In the genomic region with DNA sequence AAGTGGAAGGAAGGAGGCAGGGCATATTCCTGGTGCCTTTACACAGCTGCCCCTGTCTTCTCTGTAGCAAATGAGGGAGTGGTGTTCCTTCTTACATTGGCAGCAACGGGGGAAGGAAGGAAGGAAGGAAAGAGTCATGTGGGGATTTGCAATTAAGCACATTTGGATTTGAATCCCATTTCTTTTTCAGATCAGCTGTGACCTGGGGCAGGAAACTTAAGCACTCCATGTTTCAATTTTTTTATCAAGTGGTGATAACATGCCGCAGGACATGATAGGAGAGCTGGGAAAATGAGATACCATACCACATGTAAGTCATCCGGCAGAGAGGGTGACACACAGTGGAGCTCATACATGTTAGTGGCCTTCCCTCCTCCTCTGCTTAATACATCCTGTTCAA, we compare ENCODE assay signal across 18 cellular contexts.
DNase-seq lines count a peak whose midpoint lies in the region; ATAC-seq, FAIRE-seq and TF ChIP-seq lines count a peak whose summit lies in the region.
"Had no signal": no experiment of that assay in that cellular context is flagged by ENCODE, and none has a peak within 500 bp of the region (broad histone marks: within the 10 kb centered on the region; RNA-seq: fewer than 3 reads in every experiment).

No MANE protein-coding gene starts in this region.

- H3K36me3 Mint-ChIP-seq in mesothelial cell of epicardium = peaks cover 42% of the 10 kb centered on the region

- TF ChIP-seq POLR2A in HepG2 (IDR thresholded peaks at IDR 0.05; ENCODE audit: insufficient read depth in 1 of 2, low read depth in 2 of 2, low read length in 2 of 2) = no peak

- H3K27me3 ChIP-seq in liver (ENCODE audit: control insufficient read depth in 4 of 4, insufficient read depth in 4 of 4, low read length in 3 of 4) = no peaks in the 10 kb centered on the region
- no peaks in the 10 kb centered on the region for H3K27me3 ChIP-seq in HepG2 (ENCODE audit: control insufficient read depth in 1 of 2, insufficient read depth in 2 of 2, low read length in 2 of 2)
- H3K27me3 ChIP-seq in upper lobe of right lung = no peaks in the 10 kb centered on the region
- no peaks in the 10 kb centered on the region for H3K27me3 ChIP-seq in H7 (ENCODE audit: control insufficient read depth, insufficient read depth, low read length)
- H3K27me3 ChIP-seq: neutrophil, uterus had no signal

- H3K9ac ChIP-seq in liver (ENCODE audit: low read depth in 1 of 2, low read length in 2 of 2) = no peak overlapping the region
- H3K9ac ChIP-seq in HepG2 (ENCODE audit: insufficient read depth, low read depth, low read length) = no peak overlapping the region

- peak overlapping the region in 1 of 2 donors; percentile 8 for H3K27ac ChIP-seq in liver (ENCODE audit: low read depth in 1 of 2, low read length in 2 of 2)
- H3K27ac ChIP-seq in HepG2 (ENCODE audit: extremely low read length, insufficient read depth, low read length) = no peak overlapping the region
- H3K27ac ChIP-seq in upper lobe of right lung = no peak overlapping the region
- H3K27ac ChIP-seq: neutrophil, uterus had no signal

- intact Hi-C loops in HepG2 (cut with micrococcal nuclease; ENCODE audit: unreplicated experiment) (no loop called here), upper lobe of right lung (cut with DNase I) (no loop called here)

- no peaks in the 10 kb centered on the region for H3K9me3 Mint-ChIP-seq in mesothelial cell of epicardium
- H3K9me3 Mint-ChIP-seq: activated T-helper 2 cell treated with anti-CD3 and anti-CD28 coated beads, Interferon-gamma antibody, Interleukin-2, Interleukin-4, amounts not matched to agents 10 μg/mL and 5 μg/mL and 100 μg/mL, durations not matched to agents 14 hours and 24 hours and 36 hours had no signal

- H3K36me3 ChIP-seq in liver (ENCODE audit: control insufficient read depth in 4 of 4, insufficient read depth in 3 of 4, low read depth in 1 of 4, low read length in 3 of 4) (peaks cover 2 to 18% (median 11%) of the 10 kb centered on the region in 4 donors), HepG2 (replicated peaks in 1 of 2; ENCODE audit: control insufficient read depth in 1 of 2, insufficient read depth in 2 of 2, low read length in 2 of 2) (peaks cover 0 to 14% of the 10 kb centered on the region in 2 experiments; a peak in 2 of 5 replicates), upper lobe of right lung (peaks cover 17% of the 10 kb centered on the region), H7 (replicated peaks; ENCODE audit: control insufficient read depth, insufficient read depth, low read length) (peaks cover 9% of the 10 kb centered on the region)
- H3K36me3 ChIP-seq: uterus had no signal

- no peak overlapping the region for H3K4me2 ChIP-seq in HepG2 (ENCODE audit: low read depth, low read length)

- FAIRE-seq in HepG2 (lab: Jason Lieb, UNC) = no peak
- FAIRE-seq: small intestine had no signal

- H3K4me1 Mint-ChIP-seq in mesothelial cell of epicardium = peaks cover 7% of the 10 kb centered on the region

- 73% methylated on average over 3 of the region's 3 CpGs for WGBS in liver
- 66% methylated on average over 3 of the region's 3 CpGs for WGBS in HepG2 (ENCODE audit: low lambda C conversion rate)

- H3K4me3 Mint-ChIP-seq in mesothelial cell of epicardium = no peak overlapping the region

- BruUV-seq in HepG2 (replicated peaks; lab: Mats Ljungman, UMichigan) = no TSS peak

- H3K27me3 Mint-ChIP-seq in mesothelial cell of epicardium (ENCODE audit: low read depth) = no peaks in the 10 kb centered on the region

- CTCF ChIA-PET in HepG2 (lab: Yijun Ruan, JAX; ENCODE audit: low intra/inter-chr PET ratio, low total read pairs) = no interaction called here

- no peaks in the 10 kb centered on the region for H4K20me1 ChIP-seq in HepG2 (ENCODE audit: insufficient read depth, low read length)

- peak; percentile 10 to 48 for TF ChIP-seq RAD21 in liver (IDR thresholded peaks at IDR 0.05)
- TF ChIP-seq RAD21 in HepG2 (CRISPR knock-in tag; IDR thresholded peaks at IDR 0.05) = no peak

- TF ChIP-seq CTCF in liver (IDR thresholded peaks at IDR 0.05; ENCODE audit: low read depth, low read length, missing input control) = no peak
- no peak for TF ChIP-seq CTCF in HepG2 (CRISPR knock-in tag; IDR thresholded peaks at IDR 0.05)
- TF ChIP-seq CTCF in fibroblast of the aortic adventitia (IDR thresholded peaks at IDR 0.05; ENCODE audit: insufficient read depth, low read length) = no peak
- no peak for TF ChIP-seq CTCF in mesothelial cell of epicardium (IDR thresholded peaks at IDR 0.05; ENCODE audit: unreplicated experiment)
- no peak for TF ChIP-seq CTCF in upper lobe of right lung (IDR thresholded peaks at IDR 0.05)

- H3K4me1 ChIP-seq in liver (ENCODE audit: control insufficient read depth in 4 of 4, insufficient read depth in 4 of 4, low read length in 3 of 4) (no peaks in the 10 kb centered on the region), HepG2 (ENCODE audit: insufficient read depth, low read length) (no peaks in the 10 kb centered on the region), upper lobe of right lung (peaks cover 3% of the 10 kb centered on the region)
- H3K4me1 ChIP-seq: uterus had no signal

- no peaks in the 10 kb centered on the region for H3K79me2 ChIP-seq in HepG2 (ENCODE audit: insufficient read depth, low read length)

- H3K27ac Mint-ChIP-seq in mesothelial cell of epicardium = peak overlapping the region; percentile 64
- H3K27ac Mint-ChIP-seq: activated T-helper 2 cell treated with anti-CD3 and anti-CD28 coated beads, Interferon-gamma antibody, Interleukin-2, Interleukin-4, amounts not matched to agents 10 μg/mL and 5 μg/mL and 100 μg/mL, durations not matched to agents 14 hours and 24 hours and 36 hours had no signal

- H3K9me3 ChIP-seq in liver (ENCODE audit: control insufficient read depth in 4 of 4, low read length in 3 of 4) = no peaks in the 10 kb centered on the region
- no peaks in the 10 kb centered on the region for H3K9me3 ChIP-seq in HepG2 (ENCODE audit: low read length)
- no peaks in the 10 kb centered on the region for H3K9me3 ChIP-seq in upper lobe of right lung
- H3K9me3 ChIP-seq: HAP-1, neutrophil, uterus had no signal

- ATAC-seq in HepG2 (no peak), upper lobe of right lung (peak; percentile 49), HG03196 (IDR thresholded peaks at IDR 0.05; ENCODE audit: unreplicated experiment) (no peak)

- no peak overlapping the region for H3K4me3 ChIP-seq in liver (ENCODE audit: low read depth in 1 of 3, low read length in 3 of 3)
- no peak overlapping the region for H3K4me3 ChIP-seq in HepG2 (replicated peaks in 1 of 3; ENCODE audit: insufficient read depth in 1 of 3, low read depth in 2 of 3, low read length in 3 of 3)
- no peak overlapping the region for H3K4me3 ChIP-seq in fibroblast of the aortic adventitia (ENCODE audit: low read depth, low read length)
- H3K4me3 ChIP-seq in upper lobe of right lung = no peak overlapping the region
- no peak overlapping the region for H3K4me3 ChIP-seq in H7 (ENCODE audit: insufficient read depth, low read depth, low read length)
- H3K4me3 ChIP-seq: HAP-1, uterus had no signal

- TF ChIP-seq EP300 in HepG2 (IDR thresholded peaks at IDR 0.05; ENCODE audit: low read depth in 2 of 2, low read length in 2 of 2) = no peak
- no peak for TF ChIP-seq EP300 in HepG2 (CRISPR knock-in tag; IDR thresholded peaks at IDR 0.05; ENCODE audit: borderline replicate concordance)

- POLR2A ChIA-PET in HepG2 (lab: Yijun Ruan, JAX) = no interaction called here

- DNase-seq in HepG2 (ENCODE audit: low spot score) (no peak), fibroblast of the aortic adventitia (ENCODE audit: low read depth) (peak; percentile 24), mesothelial cell of epicardium (ENCODE audit: low spot score in 2 of 2, unreplicated experiment in 2 of 2) (no peak), upper lobe of right lung (no peak), NCI-H226 (no peak), H7 (no peak)
- DNase-seq: aorta; EL; NCI-H2029; NCI-H748 treated with DMSO at 0.1 percent for 48 hours; small intestine; stimulated activated naive CD4-positive, alpha-beta T cell treated with Interleukin-2 at 50 U/mL for 16 hours; uterus had no signal

- H2AFZ ChIP-seq in HepG2 (ENCODE audit: low read length) = no peak overlapping the region

- in situ Hi-C loops in HepG2 (cut with HindIII; ENCODE audit: extremely low pct_ligation_motif_present, low pct_unique_long_range_greater_than_20kb) = no loop called here

TF ChIP-seq in liver, 16 proteins besides CTCF, POLR2A, EP300 and RAD21:
- TF ChIP-seq JUND (IDR thresholded peaks at IDR 0.05) = no peak
- TF ChIP-seq SP1 (IDR thresholded peaks at IDR 0.05) = peak; percentile 49
- peak in 1 of 2 donors; percentile 28 for TF ChIP-seq RXRA (IDR thresholded peaks at IDR 0.05)
- TF ChIP-seq HNF4A (conservative IDR thresholded peaks at IDR 0.05) = no peak
- TF ChIP-seq, protein P1, sequence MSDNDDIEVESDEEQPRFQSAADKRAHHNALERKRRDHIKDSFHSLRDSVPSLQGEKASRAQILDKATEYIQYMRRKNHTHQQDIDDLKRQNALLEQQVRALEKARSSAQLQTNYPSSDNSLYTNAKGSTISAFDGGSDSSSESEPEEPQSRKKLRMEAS (IDR thresholded peaks at IDR 0.05) = peak; percentile 44
- TF ChIP-seq NR2F2 (IDR thresholded peaks at IDR 0.05) = peak; percentile 98
- peak in 1 of 2 donors; percentile 13 for TF ChIP-seq EGR1 (IDR thresholded peaks at IDR 0.05; ENCODE audit: low read depth in 2 of 2)
TF ChIP-seq in liver: peak in this region for 5.

TF ChIP-seq in HepG2, 621 proteins besides CTCF, POLR2A, EP300 and RAD21:
- TF ChIP-seq ZNF225 (CRISPR knock-in tag; IDR thresholded peaks at IDR 0.05) (no peak), ZNF652 (CRISPR knock-in tag; IDR thresholded peaks at IDR 0.05; ENCODE audit: borderline replicate concordance, low read depth) (no peak)
